Comparison of ENCODE assay signal across 8 cellular contexts in genomic region chr18:59357928-59358327, GRCh38. TPM values are rescaled to one million over a fixed set of nuclear protein-coding genes. Genes with fewer than 3 reads are reported as not detected.
DNase-seq lines count a peak whose midpoint lies in the region; ATAC-seq and TF ChIP-seq lines count a peak whose summit lies in the region.

No MANE protein-coding gene starts in this region.

- peaks cover 34% of the 10 kb centered on the region for H3K36me3 ChIP-seq in PC-9 (ENCODE audit: low read depth)
- no peaks in the 10 kb centered on the region for H3K36me3 ChIP-seq in mucosa of descending colon (ENCODE audit: low read depth)

- no peaks in the 10 kb centered on the region for H3K27me3 ChIP-seq in PC-9 (ENCODE audit: insufficient read depth, low read depth)

- H3F3A ChIP-seq in PC-9 (ENCODE audit: insufficient read depth, low read depth), result peaks cover 6% of the 10 kb centered on the region; the same call in 1 of the 2 replicates

- ATAC-seq in mucosa of descending colon (peak; percentile 34), HG02759 (IDR thresholded peaks at IDR 0.05; ENCODE audit: unreplicated experiment) (no peak)

- DNase-seq in NOMO-1 treated with DMSO at 0.1 percent for 48 hours (lab: John Stamatoyannopoulos, UW; ENCODE audit: unreplicated experiment), result peak; percentile 7
- no peak for DNase-seq in NOMO-1 treated with dmso at 0.1 percent for 144 hours (lab: John Stamatoyannopoulos, UW; ENCODE audit: unreplicated experiment)
- DNase-seq in PC-9, result peak in 1 of 2 experiments; percentile 67
- DNase-seq in coronary artery (ENCODE audit: low spot score), result no peak
- peak in 1 of 3 donors; percentile 8 for DNase-seq in mucosa of descending colon
- DNase-seq in amygdala (lab: John Stamatoyannopoulos, UW), result no peak
- DNase-seq in NCI-H187 (lab: John Stamatoyannopoulos, UW), result no peak

- no peaks in the 10 kb centered on the region for H3K9me2 ChIP-seq in PC-9 (ENCODE audit: insufficient read depth)

- peaks cover 24% of the 10 kb centered on the region for H3K4me1 ChIP-seq in PC-9 (replicated peaks; ENCODE audit: insufficient read depth)
- no peaks in the 10 kb centered on the region for H3K4me1 ChIP-seq in mucosa of descending colon (ENCODE audit: low read depth)

- intact Hi-C loops in PC-9 (cut with micrococcal nuclease; ENCODE audit: unreplicated experiment), result loop anchor here (5.0 kb wide), 1 partner anchor 44 kb away; no protein-coding TSS in a partner anchor
- intact Hi-C loops in mucosa of descending colon (cut with DNase I, micrococcal nuclease), result no loop called here

- POLR2A ChIA-PET in PC-9 (lab: Charles Lee; ENCODE audit: unreplicated experiment), result interaction anchor here (0.5 kb wide), 1 partner anchor 350 kb away, joined by 3 read pairs; no protein-coding TSS in a partner anchor

- H2AFZ ChIP-seq in PC-9, result peak overlapping the region; percentile 89; the same call in 1 of the 2 replicates

- peaks cover 38% of the 10 kb centered on the region for H4K20me1 ChIP-seq in PC-9 (ENCODE audit: insufficient read depth)

- peaks cover 45% of the 10 kb centered on the region for H3K79me2 ChIP-seq in PC-9 (ENCODE audit: low read depth)

- peak overlapping the region; percentile 85 for H3K4me2 ChIP-seq in PC-9

- peak overlapping the region; percentile 91 for H3K27ac ChIP-seq in PC-9
- H3K27ac ChIP-seq in coronary artery, result peak overlapping the region; percentile 89 to 95

- BruUV-seq in PC-9 (replicated peaks; lab: Mats Ljungman, UMichigan), result no TSS peak

- TF ChIP-seq CTCF in PC-9 (conservative IDR thresholded peaks at IDR 0.05) (no peak), coronary artery (IDR thresholded peaks at IDR 0.05) (no peak), mucosa of descending colon (IDR thresholded peaks at IDR 0.05) (no peak)

- H3K9me3 ChIP-seq in PC-9 (ENCODE audit: insufficient read depth, low read depth) (no peaks in the 10 kb centered on the region), mucosa of descending colon (no peaks in the 10 kb centered on the region)

- CTCF ChIA-PET in PC-9 (lab: Charles Lee), result no interaction called here

- peak overlapping the region; percentile 95 for H3K4me3 ChIP-seq in PC-9
- H3K4me3 ChIP-seq in coronary artery, result peak overlapping the region; percentile 95
- no peak overlapping the region for H3K4me3 ChIP-seq in mucosa of descending colon

RNA-seq across cellular contexts. Expression of gene LMAN1, which starts 1.1 kb away (rescaled TPM):
- total RNA-seq in PC-9 (2021) (77.3 and 78.3 TPM in 2 replicates), mucosa of descending colon (10 to 100 TPM; 42.7 to 54.1 (median 48.5) TPM)

RNA-seq across cellular contexts. Expression of gene CPLX4, which starts 39.5 kb away (rescaled TPM):
- total RNA-seq in PC-9 (2021) (not detected in 2 replicates), mucosa of descending colon (not detected)
